35 cellular contexts compared by ENCODE assay signal in the genomic region with DNA sequence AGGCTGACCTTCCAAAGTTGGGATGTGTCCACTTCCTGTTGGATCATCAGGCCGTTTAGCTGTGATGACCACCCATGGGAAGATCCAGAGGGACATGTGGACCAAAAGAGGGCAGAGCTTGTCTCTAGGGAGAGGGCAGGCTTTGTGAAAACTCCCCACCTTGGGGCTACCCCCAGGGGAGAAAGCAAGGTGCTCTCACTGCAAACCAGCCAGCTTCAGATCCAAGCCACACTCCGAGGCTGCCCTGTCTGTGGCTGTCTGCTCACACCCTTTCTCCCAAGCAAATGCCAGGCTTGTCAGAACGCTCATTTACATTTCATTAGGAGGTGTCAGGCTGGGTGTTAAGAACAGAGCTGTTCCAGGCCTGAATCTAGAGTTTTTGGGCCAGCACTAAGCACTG.
"Had no signal": no experiment of that assay in that cellular context is flagged by ENCODE, and none has a peak within 500 bp of the region (broad histone marks: within the 10 kb centered on the region; RNA-seq: fewer than 3 reads in every experiment).

No MANE protein-coding gene starts in this region.

- H3K4me1 Mint-ChIP-seq: activated B cell treated with CpG ODN at 0.5 μM for 24 hours; activated naive CD4-positive, alpha-beta T cell treated with anti-CD3 and anti-CD28 coated beads, Interleukin-2, amount 10 ng/mL, durations not matched to agents 7 days and 5 days; activated naive CD8-positive, alpha-beta T cell treated with anti-CD3 and anti-CD28 coated beads for 36 hours; activated T-helper 17 cell treated with anti-CD3 and anti-CD28 coated beads, Interleukin-2, amount 50 U/mL, for 72 hours; central memory CD8-positive, alpha-beta T cell had no signal

- ATAC-seq: activated CD8-positive, alpha-beta T cell treated with anti-CD3 and anti-CD28 coated beads for 36 hours; activated naive CD4-positive, alpha-beta T cell treated with anti-CD3 and anti-CD28 coated beads, Interleukin-2, amount 50 U/mL, for 72 hours; activated T-cell treated with anti-CD3 and anti-CD28 coated beads, Interleukin-2, amount 50 U/mL, for 4 hours; activated T-cell treated with anti-CD3 and anti-CD28 coated beads, Interleukin-2, amount 50 U/mL, for 72 hours; activated T-helper 17 cell treated with anti-CD3 and anti-CD28 coated beads, Interleukin-2, amount 50 U/mL, for 72 hours; body of pancreas had no signal

- H3K4me3 Mint-ChIP-seq: activated B cell treated with CpG ODN at 0.5 μM for 24 hours; activated CD4-positive, alpha-beta memory T cell treated with anti-CD3 and anti-CD28 coated beads for 36 hours; activated CD4-positive, alpha-beta T cell treated with anti-CD3 and anti-CD28 coated beads, Interleukin-2, amount 10 ng/mL, durations not matched to agents 24 days and 14 days; activated CD8-positive, alpha-beta T cell treated with anti-CD3 and anti-CD28 coated beads for 36 hours; activated naive CD4-positive, alpha-beta T cell treated with anti-CD3 and anti-CD28 coated beads, Interleukin-2, amount 10 ng/mL, durations not matched to agents 7 days and 5 days; activated naive CD8-positive, alpha-beta T cell treated with anti-CD3 and anti-CD28 coated beads for 36 hours; activated T-cell treated with anti-CD3 and anti-CD28 coated beads, Interleukin-2, amount 50 U/mL, for 4 hours; activated T-cell treated with anti-CD3 and anti-CD28 coated beads, Interleukin-2, amount 50 U/mL, for 72 hours; activated T-helper 1 cell treated with anti-CD3 and anti-CD28 coated beads, Interleukin-12 subunit alpha, Interleukin-12 subunit beta, Interleukin-2, Interleukin-4 antibody, amounts not matched to agents 30 ng/mL and 10 ng/mL and 1 ng/mL, durations not matched to agents 14 hours and 24 hours and 36 hours; activated T-helper 17 cell treated with anti-CD3 and anti-CD28 coated beads, Interleukin-2, amount 50 U/mL, for 72 hours; central memory CD8-positive, alpha-beta T cell; T-helper 1 cell treated with Interleukin-12 subunit alpha and Interleukin-12 subunit beta and Interleukin-4 antibody, amounts not matched to agents 30 μg/mL and 1 μg/mL, for 36 hours; T-helper 2 cell treated with Interferon-gamma antibody and Interleukin-4, amounts not matched to agents 5 μg/mL and 100 μg/mL, for 36 hours had no signal

- H3K27me3 Mint-ChIP-seq: activated CD4-positive, alpha-beta memory T cell treated with anti-CD3 and anti-CD28 coated beads for 36 hours; activated T-helper 17 cell treated with anti-CD3 and anti-CD28 coated beads, Interleukin-2, amount 50 U/mL, for 72 hours; central memory CD8-positive, alpha-beta T cell had no signal

- H3K36me3 Mint-ChIP-seq: activated CD4-positive, alpha-beta memory T cell treated with anti-CD3 and anti-CD28 coated beads for 36 hours; activated naive CD4-positive, alpha-beta T cell treated with anti-CD3 and anti-CD28 coated beads, Interleukin-2, amount 10 ng/mL, durations not matched to agents 7 days and 5 days; activated naive CD4-positive, alpha-beta T cell treated with anti-CD3 and anti-CD28 coated beads, Interleukin-2, amount 50 U/mL, for 72 hours; activated naive CD8-positive, alpha-beta T cell treated with anti-CD3 and anti-CD28 coated beads for 36 hours had no signal

- H3K9me3 Mint-ChIP-seq: activated B cell treated with CpG ODN at 0.5 μM for 24 hours; activated CD4-positive, alpha-beta memory T cell treated with anti-CD3 and anti-CD28 coated beads for 36 hours; activated CD4-positive, alpha-beta T cell treated with anti-CD3 and anti-CD28 coated beads, Interleukin-2, amount 10 ng/mL, durations not matched to agents 24 days and 14 days; activated CD8-positive, alpha-beta T cell treated with anti-CD3 and anti-CD28 coated beads for 36 hours; activated naive CD4-positive, alpha-beta T cell treated with anti-CD3 and anti-CD28 coated beads, Interleukin-2, amount 10 ng/mL, durations not matched to agents 7 days and 5 days; activated naive CD4-positive, alpha-beta T cell treated with anti-CD3 and anti-CD28 coated beads, Interleukin-2, amount 50 U/mL, for 72 hours; activated naive CD8-positive, alpha-beta T cell treated with anti-CD3 and anti-CD28 coated beads for 36 hours; activated T-cell treated with anti-CD3 and anti-CD28 coated beads, Interleukin-2, amount 50 U/mL, for 4 hours; activated T-helper 1 cell treated with anti-CD3 and anti-CD28 coated beads, Interleukin-12 subunit alpha, Interleukin-12 subunit beta, Interleukin-2, Interleukin-4 antibody, amounts not matched to agents 30 ng/mL and 10 ng/mL and 1 ng/mL, durations not matched to agents 14 hours and 24 hours and 36 hours; activated T-helper 17 cell treated with anti-CD3 and anti-CD28 coated beads, Interleukin-2, amount 50 U/mL, for 72 hours; central memory CD8-positive, alpha-beta T cell; T-helper 1 cell treated with Interleukin-12 subunit alpha and Interleukin-12 subunit beta and Interleukin-4 antibody, amounts not matched to agents 30 μg/mL and 1 μg/mL, for 36 hours; T-helper 2 cell treated with Interferon-gamma antibody and Interleukin-4, amounts not matched to agents 5 μg/mL and 100 μg/mL, for 36 hours had no signal

- DNase-seq: activated B cell treated with CpG ODN at 0.5 μM for 24 hours; activated CD4-positive, alpha-beta memory T cell treated with anti-CD3 and anti-CD28 coated beads for 36 hours; activated CD4-positive, alpha-beta T cell treated with anti-CD3 and anti-CD28 coated beads for 4 hours; activated CD4-positive, alpha-beta T cell treated with anti-CD3 and anti-CD28 coated beads, Interleukin-2, amount 10 ng/mL, durations not matched to agents 24 days and 14 days; activated CD4-positive, alpha-beta T cell treated with anti-CD3 and anti-CD28 coated beads, Interleukin-2, amount 50 U/mL, for 1 hour; activated CD4-positive, alpha-beta T cell treated with anti-CD3 and anti-CD28 coated beads, Interleukin-2, amount 50 U/mL, for 4 hours; activated CD4-positive, CD25-positive, alpha-beta regulatory T cell treated with anti-CD3 and anti-CD28 coated beads, Interleukin-2, amount 50 U/mL, for 72 hours; activated CD8-positive, alpha-beta T cell treated with anti-CD3 and anti-CD28 coated beads for 36 hours; activated effector memory CD4-positive, alpha-beta T cell treated with anti-CD3 and anti-CD28 coated beads, Interleukin-2, amount 50 U/mL, for 16 hours; activated naive CD4-positive, alpha-beta T cell treated with anti-CD3 and anti-CD28 coated beads, Interleukin-2, amount 10 ng/mL, durations not matched to agents 7 days and 5 days; activated naive CD4-positive, alpha-beta T cell treated with Interleukin-2 at 50 U/mL for 16 hours; activated naive CD8-positive, alpha-beta T cell treated with anti-CD3 and anti-CD28 coated beads for 36 hours; activated T-cell treated with anti-CD3 and anti-CD28 coated beads for 4 hours; activated T-cell treated with anti-CD3 and anti-CD28 coated beads, Interleukin-2, amount 50 U/mL, for 1 hour; activated T-cell treated with anti-CD3 and anti-CD28 coated beads, Interleukin-2, amount 50 U/mL, for 4 hours; activated T-cell treated with anti-CD3 and anti-CD28 coated beads, Interleukin-2, amount 50 U/mL, for 72 hours; adrenal gland; amniotic stem cell; aorta; body of pancreas; brain microvascular endothelial cell; caudate nucleus; cerebellar nuclear complex; SW 1271; T-helper 1 cell; T-helper 2 cell; T-helper 9 cell had no signal

- H3K27me3 ChIP-seq: adrenal gland, body of pancreas, brain microvascular endothelial cell, breast epithelium had no signal

- H3K4me1 ChIP-seq: adrenal gland, body of pancreas, breast epithelium had no signal

- H3K36me3 ChIP-seq: adrenal gland, brain microvascular endothelial cell, breast epithelium had no signal

- H3K27ac ChIP-seq: adrenal gland, body of pancreas, brain microvascular endothelial cell, breast epithelium, VCaP had no signal

- H3K4me3 ChIP-seq: adrenal gland, body of pancreas, breast epithelium had no signal

- H3K27ac Mint-ChIP-seq: activated B cell treated with CpG ODN at 0.5 μM for 24 hours; activated CD4-positive, alpha-beta memory T cell treated with anti-CD3 and anti-CD28 coated beads for 36 hours; activated CD4-positive, alpha-beta T cell treated with anti-CD3 and anti-CD28 coated beads, Interleukin-2, amount 10 ng/mL, durations not matched to agents 24 days and 14 days; activated CD8-positive, alpha-beta T cell treated with anti-CD3 and anti-CD28 coated beads for 36 hours; activated naive CD4-positive, alpha-beta T cell treated with anti-CD3 and anti-CD28 coated beads, Interleukin-2, amount 10 ng/mL, durations not matched to agents 7 days and 5 days; activated naive CD4-positive, alpha-beta T cell treated with anti-CD3 and anti-CD28 coated beads, Interleukin-2, amount 50 U/mL, for 72 hours; activated naive CD8-positive, alpha-beta T cell treated with anti-CD3 and anti-CD28 coated beads for 36 hours; activated T-cell treated with anti-CD3 and anti-CD28 coated beads, Interleukin-2, amount 50 U/mL, for 72 hours; activated T-helper 1 cell treated with anti-CD3 and anti-CD28 coated beads, Interleukin-12 subunit alpha, Interleukin-12 subunit beta, Interleukin-2, Interleukin-4 antibody, amounts not matched to agents 30 ng/mL and 10 ng/mL and 1 ng/mL, durations not matched to agents 14 hours and 24 hours and 36 hours; activated T-helper 17 cell treated with anti-CD3 and anti-CD28 coated beads, Interleukin-2, amount 50 U/mL, for 72 hours; T-helper 1 cell treated with Interleukin-12 subunit alpha and Interleukin-12 subunit beta and Interleukin-4 antibody, amounts not matched to agents 30 μg/mL and 1 μg/mL, for 36 hours; T-helper 2 cell treated with Interferon-gamma antibody and Interleukin-4, amounts not matched to agents 5 μg/mL and 100 μg/mL, for 36 hours had no signal
